Comparison of ENCODE assay signal across 23 cellular contexts in genomic region chr1:228168563-228169270, GRCh38. TPM values are rescaled to one million over a fixed set of nuclear protein-coding genes. Genes with fewer than 3 reads are reported as not detected.
DNase-seq lines count a peak whose midpoint lies in the region; ATAC-seq, FAIRE-seq and TF ChIP-seq lines count a peak whose summit lies in the region.
"Had no signal": no experiment of that assay in that cellular context is flagged by ENCODE, and none has a peak within 500 bp of the region (broad histone marks: within the 10 kb centered on the region; RNA-seq: fewer than 3 reads in every experiment).

No MANE protein-coding gene starts in this region.

- H3K79me2 ChIP-seq in K562 (ENCODE audit: control insufficient read depth, insufficient read depth, low read length) (peaks cover 10% of the 10 kb centered on the region), MM.1S (ENCODE audit: low read length) (peaks cover 53% of the 10 kb centered on the region), SK-N-SH (ENCODE audit: insufficient read depth) (peaks cover 28% of the 10 kb centered on the region)

- no peak for TF ChIP-seq CTCF in CD4-positive, alpha-beta T cell (IDR thresholded peaks at IDR 0.05)
- TF ChIP-seq CTCF in K562 (IDR thresholded peaks at IDR 0.05 in 2 of 3, conservative IDR thresholded peaks at IDR 0.05 in 1 of 3; ENCODE audit: insufficient read depth in 2 of 3, low read depth in 1 of 3, low read length in 3 of 3) (no peak), natural killer cell (IDR thresholded peaks at IDR 0.05) (no peak), MM.1S (IDR thresholded peaks at IDR 0.05; ENCODE audit: low read length) (no peak), SK-N-SH (IDR thresholded peaks at IDR 0.05) (no peak)

- 0 out of 22 replicates have a peak, but pooled peaks cover 0 to under 1% (median 0%) of the 10 kb centered on the region in 11 experiments for H3K9me3 ChIP-seq in BLaER1 treated with 17β-estradiol and CSF1 and Interleukin-3, amounts not matched to agents 10 nM and 100 nM (replicated peaks in 1 of 11)
- no peaks in the 10 kb centered on the region for H3K9me3 ChIP-seq in CD4-positive, alpha-beta T cell (ENCODE audit: control insufficient read depth, low read length)
- H3K9me3 ChIP-seq in K562 (replicated peaks; ENCODE audit: control insufficient read depth, insufficient read depth, low read depth, low read length) (no peaks in the 10 kb centered on the region), MM.1S (replicated peaks; ENCODE audit: insufficient read depth, low read length) (no peaks in the 10 kb centered on the region), SK-N-SH (no peaks in the 10 kb centered on the region)
- H3K9me3 ChIP-seq: adrenal gland, left lung, tibial artery had no signal

- CTCF ChIA-PET in CD4-positive, alpha-beta T cell (lab: Charles Lee), result interaction anchor here (4.9 kb wide), 1 partner anchor 37 kb away, joined by 47 read pairs; no protein-coding TSS in a partner anchor
- CTCF ChIA-PET in K562 (lab: Yijun Ruan, JAX; ENCODE audit: low intra/inter-chr PET ratio) (no interaction called here), SK-N-SH (lab: Yijun Ruan, JAX) (interaction anchor here (1.5 to 5.5 kb wide), 2 partner anchors 11 to 169 kb away, joined by 3 to 54 read pairs; no protein-coding TSS in a partner anchor)

- peak overlapping the region in 3 of 11 experiments; percentile 6 to 28 (median 24); a peak in 2 of 22 replicates for H3K9ac ChIP-seq in BLaER1 treated with 17β-estradiol and CSF1 and Interleukin-3, amounts not matched to agents 10 nM and 100 nM
- H3K9ac ChIP-seq in K562 (ENCODE audit: insufficient read depth in 1 of 2, low read depth in 2 of 2, low read length in 2 of 2) (0 out of 4 replicates have a peak overlapping the region, but pooled peaks of 1 of the 2 experiments have one; percentile 8), MM.1S (ENCODE audit: low read length) (no peak overlapping the region), SK-N-SH (no peak overlapping the region)

- POLR2A ChIA-PET in CD4-positive, alpha-beta T cell (lab: Charles Lee), result interaction anchor here (0.8 to 0.9 kb wide), 2 partner anchors 67 to 317 kb away, joined by 3 read pairs; no protein-coding TSS in a partner anchor
- POLR2A ChIA-PET in K562 (lab: Yijun Ruan, JAX) (interaction anchor here (0.6 to 5.8 kb wide), 4 partner anchors 25 to 400 kb away, joined by 3 to 47 read pairs (median 4); a partner anchor contains a TSS), SK-N-SH (lab: Yijun Ruan, JAX) (no interaction called here)

- peak overlapping the region; percentile 42 for H3K4me3 Mint-ChIP-seq in CD4-positive, alpha-beta T cell
- H3K4me3 Mint-ChIP-seq in natural killer cell, result no peak overlapping the region
- H3K4me3 Mint-ChIP-seq: HFFc6 had no signal

- H3K9me3 Mint-ChIP-seq in CD4-positive, alpha-beta T cell, result no peaks in the 10 kb centered on the region
- no peaks in the 10 kb centered on the region for H3K9me3 Mint-ChIP-seq in natural killer cell
- H3K9me3 Mint-ChIP-seq: HFFc6 had no signal

- peaks cover 38 to 57% (median 50%) of the 10 kb centered on the region in 10 experiments for H3K4me1 ChIP-seq in BLaER1 treated with 17β-estradiol and CSF1 and Interleukin-3, amounts not matched to agents 10 nM and 100 nM
- peaks cover 20 to 47% of the 10 kb centered on the region in 2 experiments for H3K4me1 ChIP-seq in K562 (replicated peaks in 1 of 2; ENCODE audit: control insufficient read depth in 2 of 2, insufficient read depth in 2 of 2, low read length in 2 of 2)
- H3K4me1 ChIP-seq in MM.1S (ENCODE audit: low read length), result peaks cover 5% of the 10 kb centered on the region
- peaks cover 13 to 15% of the 10 kb centered on the region in 2 experiments; a peak in 3 of 4 replicates for H3K4me1 ChIP-seq in SK-N-SH (ENCODE audit: control insufficient read depth in 1 of 2, insufficient read depth in 2 of 2, low read depth in 1 of 2, low read length in 1 of 2)

- no peak for TF ChIP-seq RAD21 in K562 (CRISPR knock-in tag; conservative IDR thresholded peaks at IDR 0.05 in 1 of 2, IDR thresholded peaks at IDR 0.05 in 1 of 2)
- no peak for TF ChIP-seq RAD21 in SK-N-SH (IDR thresholded peaks at IDR 0.05; ENCODE audit: low read length)

- no peak overlapping the region for H3K4me3 ChIP-seq in BLaER1 treated with 17β-estradiol and CSF1 and Interleukin-3, amounts not matched to agents 10 nM and 100 nM
- H3K4me3 ChIP-seq in K562 (no peak overlapping the region), MM.1S (ENCODE audit: low read length) (no peak overlapping the region), SK-N-SH (ENCODE audit: low read depth in 2 of 2, low read length in 1 of 2) (no peak overlapping the region)
- H3K4me3 ChIP-seq: adrenal gland, cardiac muscle cell, left lung, tibial artery had no signal

- ATAC-seq in CD4-positive, alpha-beta T cell (ENCODE audit: poor library complexity), result no peak
- ATAC-seq in K562 (no peak), natural killer cell (no peak)
- ATAC-seq: left lung had no signal

- H3K36me3 Mint-ChIP-seq in CD4-positive, alpha-beta T cell (ENCODE audit: low read depth), result peaks cover 28% of the 10 kb centered on the region
- no peaks in the 10 kb centered on the region for H3K36me3 Mint-ChIP-seq in natural killer cell

- peaks cover 8% of the 10 kb centered on the region for H3K9me1 ChIP-seq in K562 (ENCODE audit: control insufficient read depth, insufficient read depth, low read length)

- intact Hi-C loops in CD4-positive, alpha-beta T cell (cut with DNase I, micrococcal nuclease), result loop anchor here (5.0 kb wide), 4 partner anchors 86 to 431 kb away; partner anchors contain the start of genes ARF1 (in 2 of the 2), JMJD4 (in 1 of the 2), SNAP47 (in 1 of the 2) and TRIM11 (in 1 of the 2)
- intact Hi-C loops in K562 (cut with micrococcal nuclease) (no loop called here), natural killer cell (cut with micrococcal nuclease) (loop anchor here (5.0 kb wide), 1 partner anchor 86 kb away; the partner anchor contains the start of gene ARF1)

- no peak overlapping the region for H2AFZ ChIP-seq in K562 (ENCODE audit: low read depth, low read length)
- no peak overlapping the region for H2AFZ ChIP-seq in MM.1S (ENCODE audit: low read length)
- H2AFZ ChIP-seq in SK-N-SH (ENCODE audit: low read depth), result no peak overlapping the region

- FAIRE-seq in K562 (lab: Jason Lieb, UNC), result no peak
- FAIRE-seq: endothelial cell of umbilical vein, small intestine had no signal

- no peak for TF ChIP-seq POLR2A in K562 (conservative IDR thresholded peaks at IDR 0.05)

- WGBS in K562 (ENCODE audit: insufficient coverage, low coverage, missing lambda C conversion rate), result 30% methylated on average over 12 of the region's 12 CpGs
- WGBS in SK-N-SH (ENCODE audit: low lambda C conversion rate), result 75% methylated on average over 8 of the region's 12 CpGs

- H3F3A ChIP-seq in MM.1S (ENCODE audit: insufficient read depth, low read length), result no peaks in the 10 kb centered on the region
- no peaks in the 10 kb centered on the region for H3F3A ChIP-seq in SK-N-SH (replicated peaks; ENCODE audit: insufficient read depth)

- H4K20me1 ChIP-seq in BLaER1 treated with 17β-estradiol and CSF1 and Interleukin-3, amounts not matched to agents 10 nM and 100 nM, result peaks cover 0 to 75% (median 31%) of the 10 kb centered on the region in 11 experiments; a peak in 15 of 22 replicates
- H4K20me1 ChIP-seq in K562 (replicated peaks; ENCODE audit: control insufficient read depth, insufficient read depth, low read length) (peaks cover 10% of the 10 kb centered on the region), MM.1S (ENCODE audit: insufficient read depth, low read length) (no peaks in the 10 kb centered on the region), SK-N-SH (ENCODE audit: insufficient read depth) (no peaks in the 10 kb centered on the region)

- H3K27me3 Mint-ChIP-seq in CD4-positive, alpha-beta T cell, result no peaks in the 10 kb centered on the region
- no peaks in the 10 kb centered on the region for H3K27me3 Mint-ChIP-seq in natural killer cell (ENCODE audit: low read depth in 2 of 2)

- H3K27ac ChIP-seq in BLaER1 treated with 17β-estradiol and CSF1 and Interleukin-3, amounts not matched to agents 10 nM and 100 nM, result peak overlapping the region in 3 of 11 experiments; percentile 9 to 33 (median 21); a peak in 3 of 22 replicates
- no peak overlapping the region for H3K27ac ChIP-seq in CD4-positive, alpha-beta T cell (ENCODE audit: low read depth, low read length)
- H3K27ac ChIP-seq in K562 (ENCODE audit: extremely low read depth, low read depth, low read length) (no peak overlapping the region), MM.1S (ENCODE audit: low read length) (no peak overlapping the region), SK-N-SH (ENCODE audit: low read depth in 2 of 2, low read length in 1 of 2) (no peak overlapping the region)
- H3K27ac ChIP-seq: adrenal gland, cardiac muscle cell, left lung had no signal

- H3K4me1 Mint-ChIP-seq in CD4-positive, alpha-beta T cell (ENCODE audit: low read depth), result peaks cover 41% of the 10 kb centered on the region
- H3K4me1 Mint-ChIP-seq in natural killer cell, result peaks cover 41 to 44% of the 10 kb centered on the region in 2 donors

- in situ Hi-C loops in K562 (cut with MboI), result no loop called here

- no peaks in the 10 kb centered on the region for H3K27me3 ChIP-seq in BLaER1 treated with 17β-estradiol and CSF1 and Interleukin-3, amounts not matched to agents 10 nM and 100 nM
- H3K27me3 ChIP-seq in CD4-positive, alpha-beta T cell (ENCODE audit: control insufficient read depth, insufficient read depth, low read length), result no peaks in the 10 kb centered on the region
- H3K27me3 ChIP-seq in K562 (ENCODE audit: control insufficient read depth in 2 of 2, insufficient read depth in 2 of 2, low read length in 2 of 2) (no peaks in the 10 kb centered on the region), MM.1S (replicated peaks; ENCODE audit: insufficient read depth, low read length) (no peaks in the 10 kb centered on the region), SK-N-SH (ENCODE audit: insufficient read depth) (no peaks in the 10 kb centered on the region)
- H3K27me3 ChIP-seq: adrenal gland, cardiac muscle cell, left lung, tibial artery had no signal

- no peak for DNase-seq in CD4-positive, alpha-beta T cell
- DNase-seq in K562 (ENCODE audit: extremely low read depth in 1 of 4, low spot score in 3 of 4) (no peak), natural killer cell (no peak), dedifferentiated amniotic fluid mesenchymal stem cell (ENCODE audit: extremely low spot score) (no peak), AG20443 (ENCODE audit: low spot score) (no peak), MM.1S (no peak), SK-N-SH (no peak)
- DNase-seq: head of caudate nucleus; HFFc6; KG1; left lung; NCI-H187; NCI-H226; NCI-H774; Right ventricle myocardium superior; small intestine; stimulated activated CD4-positive, alpha-beta T cell treated with anti-CD3 and anti-CD28 coated beads, Interleukin-2, amount 100 ng/mL, for 48 hours; stimulated activated naive CD4-positive, alpha-beta T cell treated with Interleukin-2 at 50 U/mL for 16 hours; tibial artery had no signal

- peak overlapping the region; percentile 98 for H3K27ac Mint-ChIP-seq in CD4-positive, alpha-beta T cell
- peak overlapping the region; percentile 61 to 74 for H3K27ac Mint-ChIP-seq in natural killer cell

- H3K36me3 ChIP-seq in BLaER1 treated with 17β-estradiol and CSF1 and Interleukin-3, amounts not matched to agents 10 nM and 100 nM, result peaks cover 0 to 15% (median 0%) of the 10 kb centered on the region in 11 experiments; a peak in 4 of 22 replicates
- H3K36me3 ChIP-seq in K562 (ENCODE audit: control insufficient read depth, insufficient read depth, low read length) (no peaks in the 10 kb centered on the region), MM.1S (replicated peaks; ENCODE audit: insufficient read depth, low read length) (no peaks in the 10 kb centered on the region), SK-N-SH (replicated peaks in 1 of 2; ENCODE audit: control insufficient read depth in 1 of 2, insufficient read depth in 2 of 2, low read length in 1 of 2) (no peaks in the 10 kb centered on the region)
- H3K36me3 ChIP-seq: adrenal gland, cardiac muscle cell, left lung had no signal

- H3K9me2 ChIP-seq in MM.1S (replicated peaks; ENCODE audit: insufficient read depth, low read length) (no peaks in the 10 kb centered on the region), SK-N-SH (no peaks in the 10 kb centered on the region)

- no peak for TF ChIP-seq EP300 in K562 (IDR thresholded peaks at IDR 0.05; ENCODE audit: low read length)
- TF ChIP-seq EP300 in SK-N-SH (IDR thresholded peaks at IDR 0.05; ENCODE audit: borderline replicate concordance in 1 of 2, low read depth in 1 of 2, low read length in 1 of 2), result no peak

- H3K4me2 ChIP-seq in BLaER1 treated with 17β-estradiol and CSF1 and Interleukin-3, amounts not matched to agents 10 nM and 100 nM, result peak overlapping the region; percentile 0 to 57 (median 30); a peak in 15 of 22 replicates
- H3K4me2 ChIP-seq in K562 (ENCODE audit: insufficient read depth, low read length), result no peak overlapping the region; the same call in 1 of the 2 replicates
- H3K4me2 ChIP-seq in MM.1S (ENCODE audit: low read depth, low read length), result no peak overlapping the region
- no peak overlapping the region for H3K4me2 ChIP-seq in SK-N-SH

- BruUV-seq in K562 (replicated peaks; lab: Mats Ljungman, UMichigan), result no TSS peak

RNA-seq across cellular contexts. Expression of gene IBA57, which starts 3.1 kb away (rescaled TPM):
- 10 to 100 TPM; 19.7 to 19.9 TPM for total RNA-seq in CD4-positive, alpha-beta T cell
- 6.2 and 10.7 TPM in 2 replicates for total RNA-seq in K562 (2011; cell fraction: chromatin; rRNA removed; ENCODE audit: low replicate concordance)
- total RNA-seq in K562 (2011; cell fraction: nucleolus; rRNA removed), result 8.3 and 8.9 TPM in 2 replicates
- 6.8 and 8.3 TPM in 2 replicates for total RNA-seq in K562 (2011; cell fraction: nucleoplasm; rRNA removed)
- 9.0 and 16.8 TPM in 2 replicates for total RNA-seq in K562 (2014; rRNA removed)
- 1.8 and 1.9 TPM in 2 replicates for total RNA-seq in K562 (2014; rRNA removed; fragmentation: Illumina TruSeq; extraction: Trizol)
- total RNA-seq in K562 (2015; rRNA removed; fragmentation: Illumina TruSeq; extraction: Trizol), result 2.9 and 4.1 TPM in 2 replicates
- total RNA-seq in K562 (2021), result 14.1 and 15.5 TPM in 2 replicates
- polyA plus RNA-seq in K562 (2011; rRNA removed), result 2.7 and 5.6 TPM in 2 replicates
- polyA plus RNA-seq in K562 (2011; cell fraction: cytosol; rRNA removed), result 4.2 and 11.4 TPM in 2 replicates
- polyA plus RNA-seq in K562 (2011; cell fraction: nucleus; rRNA removed), result 4.0 and 5.9 TPM in 2 replicates
- polyA plus RNA-seq in K562 (2012), result 4.8 and 6.7 TPM in 2 replicates
- polyA plus RNA-seq in K562 (2014; fragmentation: Illumina TruSeq; extraction: Trizol), result 1.9 and 5.9 TPM in 2 replicates
- polyA plus RNA-seq in K562 (2014; fragmentation: Nextera tagmentation; extraction: Ambion mirVana), result 1 to 10 TPM in 1 of 2 experiments, under 1 TPM in 1; 0.77 to 1.0 TPM
- polyA plus RNA-seq in K562 (2014; rRNA removed), result 6.9 and 9.0 TPM in 2 replicates
- 1.9 and 2.1 TPM in 2 replicates for polyA minus RNA-seq in K562 (2011; rRNA and poly(A)+ RNA removed)
- polyA minus RNA-seq in K562 (2011; cell fraction: cytosol; rRNA and poly(A)+ RNA removed), result 7.1 and 8.0 TPM in 2 replicates
- 3.4 and 3.7 TPM in 2 replicates for polyA minus RNA-seq in K562 (2011; cell fraction: nucleus; rRNA and poly(A)+ RNA removed)
- 10 to 100 TPM; 13.3 to 14.1 (median 13.8) TPM for total RNA-seq in natural killer cell
- polyA plus RNA-seq in SK-N-SH (2012; rRNA removed), result 1.8 TPM in 2 replicates
- 0.86 and 1.1 TPM in 2 replicates for polyA plus RNA-seq in SK-N-SH (2012; cell fraction: cytosol; rRNA removed)
- polyA plus RNA-seq in SK-N-SH (2012; cell fraction: nucleus; rRNA removed), result 4.4 TPM in 2 replicates

RNA-seq across cellular contexts. Expression of gene GJC2, which starts 19.0 kb away (rescaled TPM):
- total RNA-seq in CD4-positive, alpha-beta T cell, result 1 to 10 TPM; 2.1 to 2.4 TPM
- 0.53 and 1.4 TPM in 2 replicates for total RNA-seq in K562 (2011; cell fraction: chromatin; rRNA removed; ENCODE audit: low replicate concordance)
- 1.2 and 2.2 TPM in 2 replicates for total RNA-seq in K562 (2011; cell fraction: nucleolus; rRNA removed)
- 0.59 and 0.69 TPM in 2 replicates for total RNA-seq in K562 (2011; cell fraction: nucleoplasm; rRNA removed)
- 0.32 and 0.86 TPM in 2 replicates for total RNA-seq in K562 (2014; rRNA removed)
- total RNA-seq in K562 (2014; rRNA removed; fragmentation: Illumina TruSeq; extraction: Trizol), result 0.11 and 0.16 TPM in 2 replicates
- total RNA-seq in K562 (2015; rRNA removed; fragmentation: Illumina TruSeq; extraction: Trizol), result 0.11 and 0.22 TPM in 2 replicates
- total RNA-seq in K562 (2021), result 0.62 and 0.69 TPM in 2 replicates
- 0.08 and 0.20 TPM in 2 replicates for polyA plus RNA-seq in K562 (2011; rRNA removed)
- 0.10 and 0.61 TPM in 2 replicates for polyA plus RNA-seq in K562 (2011; cell fraction: cytosol; rRNA removed)
- 0.29 and 1.1 TPM in 2 replicates for polyA plus RNA-seq in K562 (2011; cell fraction: nucleus; rRNA removed)
- 0.39 and 0.47 TPM in 2 replicates for polyA plus RNA-seq in K562 (2012)
- 0.06 and 0.12 TPM in 2 replicates for polyA plus RNA-seq in K562 (2014; fragmentation: Illumina TruSeq; extraction: Trizol)
- not detected for polyA plus RNA-seq in K562 (2014; fragmentation: Nextera tagmentation; extraction: Ambion mirVana)
- polyA plus RNA-seq in K562 (2014; rRNA removed), result 0.03 and 0.36 TPM in 2 replicates
- 0.09 and 0.18 TPM in 2 replicates for polyA minus RNA-seq in K562 (2011; rRNA and poly(A)+ RNA removed)
- polyA minus RNA-seq in K562 (2011; cell fraction: cytosol; rRNA and poly(A)+ RNA removed), result 0.57 TPM in 1 of 2 replicates, not detected in the other
- 0.40 and 0.44 TPM in 2 replicates for polyA minus RNA-seq in K562 (2011; cell fraction: nucleus; rRNA and poly(A)+ RNA removed)
- total RNA-seq in natural killer cell, result 1 to 10 TPM; 1.0 to 2.2 (median 1.7) TPM
- polyA plus RNA-seq in SK-N-SH (2012; rRNA removed), result 0.92 and 0.97 TPM in 2 replicates
- polyA plus RNA-seq in SK-N-SH (2012; cell fraction: cytosol; rRNA removed), result 0.50 and 0.69 TPM in 2 replicates
- polyA plus RNA-seq in SK-N-SH (2012; cell fraction: nucleus; rRNA removed), result 2.1 and 2.9 TPM in 2 replicates

RNA-seq across cellular contexts. Expression of gene GUK1, which starts 28.6 kb away (rescaled TPM):
- 100 to 1,000 TPM; 373 to 378 TPM for total RNA-seq in CD4-positive, alpha-beta T cell
- total RNA-seq in K562 (2011; cell fraction: chromatin; rRNA removed; ENCODE audit: low replicate concordance), result 206 and 587 TPM in 2 replicates
- total RNA-seq in K562 (2011; cell fraction: nucleolus; rRNA removed), result 479 and 565 TPM in 2 replicates
- 351 and 369 TPM in 2 replicates for total RNA-seq in K562 (2011; cell fraction: nucleoplasm; rRNA removed)
- total RNA-seq in K562 (2014; rRNA removed) (331 and 360 TPM in 2 replicates), K562 (2014; rRNA removed; fragmentation: Illumina TruSeq; extraction: Trizol) (31.6 and 42.7 TPM in 2 replicates), K562 (2015; rRNA removed; fragmentation: Illumina TruSeq; extraction: Trizol) (129 and 132 TPM in 2 replicates), K562 (2021) (228 and 233 TPM in 2 replicates), natural killer cell (100 to 1,000 TPM; 292 to 313 (median 308) TPM)
- polyA plus RNA-seq in K562 (2011; rRNA removed) (192 and 244 TPM in 2 replicates), K562 (2014; fragmentation: Illumina TruSeq; extraction: Trizol) (44.3 and 143 TPM in 2 replicates), K562 (2014; fragmentation: Nextera tagmentation; extraction: Ambion mirVana) (10 to 100 TPM in 1 of 2 experiments, 1 to 10 TPM in 1; 7.0 to 18.1 TPM), K562 (2014; rRNA removed) (285 and 338 TPM in 2 replicates), SK-N-SH (2012; rRNA removed) (717 and 742 TPM in 2 replicates)
- 357 and 647 TPM in 2 replicates for polyA plus RNA-seq in K562 (2011; cell fraction: cytosol; rRNA removed)
- 690 and 902 TPM in 2 replicates for polyA plus RNA-seq in K562 (2011; cell fraction: nucleus; rRNA removed)
- 198 and 243 TPM in 2 replicates for polyA plus RNA-seq in K562 (2012)
- 38.4 and 72.5 TPM in 2 replicates for polyA minus RNA-seq in K562 (2011; rRNA and poly(A)+ RNA removed)
- polyA minus RNA-seq in K562 (2011; cell fraction: cytosol; rRNA and poly(A)+ RNA removed), result 79.7 and 95.8 TPM in 2 replicates
- polyA minus RNA-seq in K562 (2011; cell fraction: nucleus; rRNA and poly(A)+ RNA removed), result 159 and 171 TPM in 2 replicates
- polyA plus RNA-seq in SK-N-SH (2012; cell fraction: cytosol; rRNA removed), result 457 and 681 TPM in 2 replicates
- polyA plus RNA-seq in SK-N-SH (2012; cell fraction: nucleus; rRNA removed), result 521 and 537 TPM in 2 replicates

RNA-seq across cellular contexts. Expression of gene OBSCN, which starts 39.1 kb away (rescaled TPM):
- 10 to 100 TPM; 80.8 to 82.2 TPM for total RNA-seq in CD4-positive, alpha-beta T cell
- 22.3 and 52.9 TPM in 2 replicates for total RNA-seq in K562 (2011; cell fraction: chromatin; rRNA removed; ENCODE audit: low replicate concordance)
- 25.5 and 27.1 TPM in 2 replicates for total RNA-seq in K562 (2011; cell fraction: nucleolus; rRNA removed)
- 20.5 and 20.6 TPM in 2 replicates for total RNA-seq in K562 (2011; cell fraction: nucleoplasm; rRNA removed)
- total RNA-seq in K562 (2014; rRNA removed) (11.8 and 12.0 TPM in 2 replicates), K562 (2014; rRNA removed; fragmentation: Illumina TruSeq; extraction: Trizol) (0.83 and 1.7 TPM in 2 replicates), K562 (2015; rRNA removed; fragmentation: Illumina TruSeq; extraction: Trizol) (4.1 and 5.0 TPM in 2 replicates), K562 (2021) (17.4 and 19.7 TPM in 2 replicates), natural killer cell (10 to 100 TPM in 2 of 3 donors, 1 to 10 TPM in 1; 9.6 to 30.0 (median 14.3) TPM)
- polyA plus RNA-seq in K562 (2011; rRNA removed) (3.4 and 5.6 TPM in 2 replicates), K562 (2014; fragmentation: Illumina TruSeq; extraction: Trizol) (3.6 and 6.9 TPM in 2 replicates), K562 (2014; fragmentation: Nextera tagmentation; extraction: Ambion mirVana) (under 1 TPM; 0.18 to 0.29 TPM), K562 (2014; rRNA removed) (11.1 and 12.5 TPM in 2 replicates), SK-N-SH (2012; rRNA removed) (3.4 and 4.0 TPM in 2 replicates)
- polyA plus RNA-seq in K562 (2011; cell fraction: cytosol; rRNA removed), result 3.0 and 8.2 TPM in 2 replicates
- 22.5 and 42.0 TPM in 2 replicates for polyA plus RNA-seq in K562 (2011; cell fraction: nucleus; rRNA removed)
- polyA plus RNA-seq in K562 (2012), result 15.8 and 26.7 TPM in 2 replicates
- polyA minus RNA-seq in K562 (2011; rRNA and poly(A)+ RNA removed), result 3.4 TPM in 2 replicates
- 8.2 and 10.9 TPM in 2 replicates for polyA minus RNA-seq in K562 (2011; cell fraction: cytosol; rRNA and poly(A)+ RNA removed)
- polyA minus RNA-seq in K562 (2011; cell fraction: nucleus; rRNA and poly(A)+ RNA removed), result 7.0 and 7.1 TPM in 2 replicates
- 2.1 and 2.5 TPM in 2 replicates for polyA plus RNA-seq in SK-N-SH (2012; cell fraction: cytosol; rRNA removed)
- polyA plus RNA-seq in SK-N-SH (2012; cell fraction: nucleus; rRNA removed), result 33.5 and 41.3 TPM in 2 replicates

RNA-seq across cellular contexts. Expression of gene MRPL55, which starts 59.6 kb away (rescaled TPM):
- total RNA-seq in CD4-positive, alpha-beta T cell, result 100 to 1,000 TPM; 120 to 128 TPM
- 49.1 and 124 TPM in 2 replicates for total RNA-seq in K562 (2011; cell fraction: chromatin; rRNA removed; ENCODE audit: low replicate concordance)
- 125 and 127 TPM in 2 replicates for total RNA-seq in K562 (2011; cell fraction: nucleolus; rRNA removed)
- total RNA-seq in K562 (2011; cell fraction: nucleoplasm; rRNA removed), result 91.0 and 99.2 TPM in 2 replicates
- total RNA-seq in K562 (2014; rRNA removed), result 228 and 230 TPM in 2 replicates
- 26.7 and 47.2 TPM in 2 replicates for total RNA-seq in K562 (2014; rRNA removed; fragmentation: Illumina TruSeq; extraction: Trizol)
- total RNA-seq in K562 (2015; rRNA removed; fragmentation: Illumina TruSeq; extraction: Trizol), result 83.8 and 90.1 TPM in 2 replicates
- total RNA-seq in K562 (2021), result 112 and 120 TPM in 2 replicates
- polyA plus RNA-seq in K562 (2011; rRNA removed), result 65.9 and 115 TPM in 2 replicates
- polyA plus RNA-seq in K562 (2011; cell fraction: cytosol; rRNA removed), result 142 and 334 TPM in 2 replicates
- 277 and 406 TPM in 2 replicates for polyA plus RNA-seq in K562 (2011; cell fraction: nucleus; rRNA removed)
- polyA plus RNA-seq in K562 (2012), result 90.3 and 111 TPM in 2 replicates
- polyA plus RNA-seq in K562 (2014; fragmentation: Illumina TruSeq; extraction: Trizol), result 81.0 and 93.0 TPM in 2 replicates
- 10 to 100 TPM; 34.9 to 77.0 TPM for polyA plus RNA-seq in K562 (2014; fragmentation: Nextera tagmentation; extraction: Ambion mirVana)
- 154 and 166 TPM in 2 replicates for polyA plus RNA-seq in K562 (2014; rRNA removed)
- polyA minus RNA-seq in K562 (2011; rRNA and poly(A)+ RNA removed), result 25.6 and 46.0 TPM in 2 replicates
- 61.9 and 66.6 TPM in 2 replicates for polyA minus RNA-seq in K562 (2011; cell fraction: cytosol; rRNA and poly(A)+ RNA removed)
- polyA minus RNA-seq in K562 (2011; cell fraction: nucleus; rRNA and poly(A)+ RNA removed), result 48.2 and 76.1 TPM in 2 replicates
- 10 to 100 TPM; 50.0 to 70.6 (median 64.1) TPM for total RNA-seq in natural killer cell
- polyA plus RNA-seq in SK-N-SH (2012; rRNA removed), result 70.3 and 75.3 TPM in 2 replicates
- polyA plus RNA-seq in SK-N-SH (2012; cell fraction: cytosol; rRNA removed), result 27.2 and 49.1 TPM in 2 replicates
- 185 and 306 TPM in 2 replicates for polyA plus RNA-seq in SK-N-SH (2012; cell fraction: nucleus; rRNA removed)

Comparison
In these comparisons a context has a peak if more than half of its experiments do, and no peak if none do; other contexts are left out.
1. H3K4me2 ChIP-seq: peak in BLaER1 treated with 17β-estradiol and CSF1 and Interleukin-3, amounts not matched to agents 10 nM and 100 nM (11 of 11); none in K562 (single experiment), MM.1S (single experiment) and SK-N-SH (single experiment).